1 cellular context compared by ENCODE assay signal in the genomic region with DNA sequence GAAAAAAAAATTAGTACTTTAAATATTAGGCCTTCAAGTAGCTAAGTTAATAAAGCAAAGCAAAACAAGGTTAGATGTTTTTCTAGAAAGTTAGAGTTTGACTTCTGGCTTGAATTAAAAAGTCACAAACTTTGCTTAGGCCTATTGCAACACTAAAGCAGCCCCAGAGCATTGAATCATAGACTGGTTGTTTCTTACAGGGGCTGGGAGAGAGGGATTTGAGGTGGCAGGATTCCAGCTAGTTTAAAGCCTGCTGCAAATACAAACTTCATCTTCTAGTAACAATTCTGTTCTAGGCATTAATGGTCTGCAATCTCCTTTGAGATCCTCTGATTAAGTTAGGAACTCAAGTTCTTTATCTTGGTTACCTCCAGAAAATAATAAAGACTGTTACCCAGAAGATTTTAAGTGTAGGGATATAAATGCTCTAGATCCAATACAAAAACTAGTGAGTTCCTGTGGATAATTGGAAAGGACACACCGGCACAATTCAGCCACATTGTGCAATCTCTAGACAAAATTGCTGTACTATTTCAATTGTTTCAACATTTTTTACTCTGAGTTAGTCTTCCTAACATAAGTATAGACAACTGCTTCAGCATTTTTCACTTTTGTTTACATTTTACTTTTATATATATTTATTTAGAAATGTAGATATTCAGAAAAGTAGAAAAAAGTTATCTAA.
TF ChIP-seq lines count a peak whose summit lies in the region.

No MANE protein-coding gene starts in this region.

TF ChIP-seq in HepG2, 621 proteins besides CTCF, POLR2A, EP300 and RAD21:
- TF ChIP-seq YEATS4 (CRISPR knock-in tag; IDR thresholded peaks at IDR 0.05; ENCODE audit: borderline replicate concordance) (no peak), ZNF567 (CRISPR knock-in tag; IDR thresholded peaks at IDR 0.05; ENCODE audit: borderline replicate concordance) (no peak), CEBPB (IDR thresholded peaks at IDR 0.05; ENCODE audit: borderline replicate concordance, low read depth, low read length) (peak; percentile 20; the same call in 1 of the 2 replicates), KLF9 (CRISPR knock-in tag; IDR thresholded peaks at IDR 0.05; ENCODE audit: low read depth) (no peak)
